Comparison of ENCODE assay signal across 8 cellular contexts in genomic region chr10:24722676-24723385, GRCh38. TPM values are rescaled to one million over a fixed set of nuclear protein-coding genes. Genes with fewer than 3 reads are reported as not detected.
DNase-seq lines count a peak whose midpoint lies in the region; ATAC-seq and TF ChIP-seq lines count a peak whose summit lies in the region.

No MANE protein-coding gene starts in this region.

- H3K4me3 ChIP-seq in OCI-LY1 (ENCODE audit: low read depth, low read length, poor library complexity, severe bottlenecking) = peak overlapping the region; percentile 64
- H3K4me3 ChIP-seq in fibroblast of pulmonary artery (replicated peaks; ENCODE audit: low read depth, low read length) = peak overlapping the region; percentile 87
- peak overlapping the region; percentile 47 to 84 (median 65) for H3K4me3 ChIP-seq in tibial nerve

- H3K79me2 ChIP-seq in OCI-LY1 (ENCODE audit: insufficient read depth, low read length) = no peaks in the 10 kb centered on the region

- TF ChIP-seq POLR2A in tibial nerve (IDR thresholded peaks at IDR 0.05) = peak in 1 of 2 donors; percentile 29

- H3K27me3 Mint-ChIP-seq in activated T-helper 17 cell treated with anti-CD3 and anti-CD28 coated beads, Interleukin-2, amount 50 U/mL, for 72 hours = no peaks in the 10 kb centered on the region
- no peaks in the 10 kb centered on the region for H3K27me3 Mint-ChIP-seq in neural crest cell (ENCODE audit: low read depth)

- H3K4me1 ChIP-seq in OCI-LY1 (ENCODE audit: insufficient read depth, low read length, severe bottlenecking) (peaks cover 9% of the 10 kb centered on the region), tibial nerve (peaks cover 0 to 53% (median 26%) of the 10 kb centered on the region in 4 donors)

- TF ChIP-seq CTCF in OCI-LY1 (IDR thresholded peaks at IDR 0.05; ENCODE audit: low read length) (no peak), fibroblast of pulmonary artery (IDR thresholded peaks at IDR 0.05; ENCODE audit: low read length, missing control alignments) (no peak), neural crest cell (conservative IDR thresholded peaks at IDR 0.05) (peak; percentile 23), tibial nerve (IDR thresholded peaks at IDR 0.05) (peak in 1 of 5 experiments; percentile 11)

- no peaks in the 10 kb centered on the region for H3K9me3 Mint-ChIP-seq in activated T-helper 17 cell treated with anti-CD3 and anti-CD28 coated beads, Interleukin-2, amount 50 U/mL, for 72 hours
- no peaks in the 10 kb centered on the region for H3K9me3 Mint-ChIP-seq in neural crest cell

- no peaks in the 10 kb centered on the region for H3K36me3 ChIP-seq in OCI-LY1 (ENCODE audit: insufficient read depth, low read length)
- H3K36me3 ChIP-seq in tibial nerve = no peaks in the 10 kb centered on the region

- H2AFZ ChIP-seq in OCI-LY1 (ENCODE audit: low read length) = no peak overlapping the region

- ATAC-seq in HG02678 (IDR thresholded peaks at IDR 0.05; ENCODE audit: unreplicated experiment) = peak; percentile 27
- ATAC-seq in activated T-helper 17 cell treated with anti-CD3 and anti-CD28 coated beads, Interleukin-2, amount 50 U/mL, for 72 hours (replicated peaks) = peak; percentile 6

- H3K36me3 Mint-ChIP-seq in activated T-helper 17 cell treated with anti-CD3 and anti-CD28 coated beads, Interleukin-2, amount 50 U/mL, for 72 hours (ENCODE audit: low read depth) = peaks cover 17% of the 10 kb centered on the region
- H3K36me3 Mint-ChIP-seq in neural crest cell (ENCODE audit: low read depth) = peaks cover 3% of the 10 kb centered on the region

- H3K4me3 Mint-ChIP-seq in activated T-helper 17 cell treated with anti-CD3 and anti-CD28 coated beads, Interleukin-2, amount 50 U/mL, for 72 hours = peak overlapping the region; percentile 78
- H3K4me3 Mint-ChIP-seq in neural crest cell = peak overlapping the region; percentile 95

- H3K27ac ChIP-seq in OCI-LY1 (ENCODE audit: low read depth, low read length, poor library complexity, severe bottlenecking) = no peak overlapping the region
- peak overlapping the region; percentile 90 to 98 (median 94) for H3K27ac ChIP-seq in tibial nerve

- no peaks in the 10 kb centered on the region for H3K27me3 ChIP-seq in OCI-LY1 (ENCODE audit: insufficient read depth, low read length)
- no peaks in the 10 kb centered on the region for H3K27me3 ChIP-seq in tibial nerve

- peak overlapping the region; percentile 64 for H3K4me2 ChIP-seq in OCI-LY1 (ENCODE audit: low read length)

- no peak overlapping the region for H3K27ac Mint-ChIP-seq in activated T-helper 17 cell treated with anti-CD3 and anti-CD28 coated beads, Interleukin-2, amount 50 U/mL, for 72 hours
- peak overlapping the region; percentile 98 for H3K27ac Mint-ChIP-seq in neural crest cell (ENCODE audit: unreplicated experiment)

- peak in 1 of 2 donors; percentile 46 for TF ChIP-seq EP300 in tibial nerve (IDR thresholded peaks at IDR 0.05)

- H4K20me1 ChIP-seq in OCI-LY1 (ENCODE audit: insufficient read depth, low read length) = no peaks in the 10 kb centered on the region

- H3K4me1 Mint-ChIP-seq in activated T-helper 17 cell treated with anti-CD3 and anti-CD28 coated beads, Interleukin-2, amount 50 U/mL, for 72 hours = no peaks in the 10 kb centered on the region
- H3K4me1 Mint-ChIP-seq in neural crest cell = peaks cover 29% of the 10 kb centered on the region

- H3F3A ChIP-seq in OCI-LY1 (ENCODE audit: insufficient read depth, low read length) = no peaks in the 10 kb centered on the region

- peak overlapping the region; percentile 63 for H3K9ac ChIP-seq in OCI-LY1 (ENCODE audit: low read length)

- 1 to 3% methylated on average over 11 to 24 of the region's 84 CpGs for WGBS in tibial nerve, 2 donors

- no peaks in the 10 kb centered on the region for H3K9me2 ChIP-seq in OCI-LY1 (ENCODE audit: low read depth, low read length)

- no peaks in the 10 kb centered on the region for H3K9me3 ChIP-seq in OCI-LY1 (ENCODE audit: low read length)
- H3K9me3 ChIP-seq in tibial nerve = no peaks in the 10 kb centered on the region

- DNase-seq in NCI-H1417 (lab: John Stamatoyannopoulos, UW) (peak; percentile 47 to 69 (median 66)), NCI-H1417 treated with DMSO at 0.1 percent for 48 hours (lab: John Stamatoyannopoulos, UW) (no peak), fibroblast of pulmonary artery (ENCODE audit: low read depth) (peak; percentile 57), neural crest cell (ENCODE audit: low read depth, low spot score) (peak; percentile 60), tibial nerve (ENCODE audit: low spot score in 2 of 2) (peak; percentile 31 to 33)

RNA-seq across cellular contexts. Expression of gene ARHGAP21, which starts 0.9 kb away (rescaled TPM):
- 10 to 100 TPM; 28.9 to 30.5 TPM for total RNA-seq in activated T-helper 17 cell treated with anti-CD3 and anti-CD28 coated beads, Interleukin-2, amount 50 U/mL, for 72 hours
- total RNA-seq in neural crest cell (104 and 108 TPM in 2 replicates), tibial nerve (100 to 1,000 TPM in 1 of 4 donors, 10 to 100 TPM in 3; 56.7 to 116 (median 80.2) TPM)
